Comparison of ENCODE assay signal across 8 cellular contexts in the genomic region with DNA sequence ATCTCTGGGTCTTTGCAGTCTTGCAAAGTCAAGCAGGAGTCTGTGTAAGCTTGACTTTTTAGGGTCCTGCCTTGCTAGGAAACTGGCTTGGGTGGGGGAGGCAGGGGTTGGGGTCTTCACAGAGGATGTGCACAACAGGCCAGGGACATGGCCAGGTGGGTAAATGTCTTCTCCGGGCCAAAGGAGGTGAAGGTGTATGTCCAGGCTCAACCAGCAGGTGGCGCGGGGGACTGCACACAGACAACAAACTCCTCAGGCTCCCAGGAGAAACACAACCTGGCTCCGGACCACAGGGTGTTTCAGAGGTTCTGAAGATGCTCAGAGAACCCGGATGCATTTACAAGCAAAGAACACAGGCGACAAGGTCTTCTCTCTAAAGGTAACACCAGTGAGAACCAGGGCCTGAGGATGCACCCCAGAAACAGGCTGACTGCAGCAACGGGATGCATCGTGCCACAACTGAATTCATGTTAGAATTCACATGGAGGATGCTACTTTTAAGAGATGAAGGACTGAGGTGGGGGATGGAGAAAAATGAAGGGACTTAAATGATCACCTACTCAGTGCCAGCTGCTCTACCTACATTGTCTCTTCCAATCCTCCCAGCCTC. TPM values are rescaled to one million over a fixed set of nuclear protein-coding genes. Genes with fewer than 3 reads are reported as not detected.
DNase-seq lines count a peak whose midpoint lies in the region; ATAC-seq and TF ChIP-seq lines count a peak whose summit lies in the region.

No MANE protein-coding gene starts in this region.

- H3K27ac ChIP-seq in AG04450 (ENCODE audit: low read depth, low read length), result no peak overlapping the region
- no peak overlapping the region for H3K27ac ChIP-seq in smooth muscle cell (ENCODE audit: low read depth)

- intact Hi-C loops in Right ventricle myocardium superior (cut with DNase I), result no loop called here

- H3K9me3 ChIP-seq in AG04450 (ENCODE audit: control insufficient read depth, insufficient read depth, low read length) (no peaks in the 10 kb centered on the region), smooth muscle cell (replicated peaks; ENCODE audit: low read depth) (no peaks in the 10 kb centered on the region)

- CTCF ChIA-PET in AG04450 (lab: Charles Lee), result interaction anchor here (0.6 to 2.2 kb wide), 13 partner anchors 8 to 132 kb away, joined by 3 to 20 read pairs (median 3); no protein-coding TSS in a partner anchor

- WGBS in smooth muscle cell (ENCODE audit: low lambda C conversion rate), result 69% methylated on average over 8 of the region's 8 CpGs

- H3K9ac ChIP-seq in smooth muscle cell (ENCODE audit: low read depth), result no peak overlapping the region

- no peak overlapping the region for H3K4me2 ChIP-seq in smooth muscle cell

- no peaks in the 10 kb centered on the region for H3K36me3 ChIP-seq in smooth muscle cell (ENCODE audit: low read depth)

- DNase-seq in AG04450 (ENCODE audit: low read depth, low spot score) (no peak), GM19238 (ENCODE audit: insufficient read length, low spot score) (peak; percentile 69), OCI-M1 (lab: John Stamatoyannopoulos, UW) (peak; percentile 53), Right ventricle myocardium superior (peak; percentile 73), smooth muscle cell (lab: John Stamatoyannopoulos, UW; ENCODE audit: unreplicated experiment) (no peak), SW480 (ENCODE audit: low spot score) (no peak)
- peak; percentile 37 to 47 for DNase-seq in activated T-helper 1 cell treated with anti-CD3 and anti-CD28 coated beads, Interleukin-2, amount 50 U/mL, for 16 hours (ENCODE audit: low read depth in 1 of 2, low spot score in 1 of 2)

- H4K20me1 ChIP-seq in smooth muscle cell (ENCODE audit: low read depth), result no peaks in the 10 kb centered on the region

- no peak overlapping the region for H2AFZ ChIP-seq in smooth muscle cell (ENCODE audit: low read depth)

- H3K4me1 ChIP-seq in smooth muscle cell (ENCODE audit: low read depth), result peaks cover 46% of the 10 kb centered on the region

- no peaks in the 10 kb centered on the region for H3K79me2 ChIP-seq in smooth muscle cell (ENCODE audit: low read depth)

- H3K4me3 ChIP-seq in AG04450 (ENCODE audit: low read depth, low read length) (no peak overlapping the region), smooth muscle cell (no peak overlapping the region)

- H3K27me3 ChIP-seq in AG04450 (ENCODE audit: control insufficient read depth, insufficient read depth, low read length) (peaks cover 2% of the 10 kb centered on the region), smooth muscle cell (ENCODE audit: low read depth) (no peaks in the 10 kb centered on the region)

- H3F3A ChIP-seq in smooth muscle cell (ENCODE audit: low read depth), result peaks cover 38% of the 10 kb centered on the region

- TF ChIP-seq CTCF in AG04450 (IDR thresholded peaks at IDR 0.05; ENCODE audit: low read depth, low read length) (peak; percentile 70), smooth muscle cell (IDR thresholded peaks at IDR 0.05; ENCODE audit: borderline replicate concordance, insufficient read depth, poor library complexity, severe bottlenecking) (peak; percentile 61)

- POLR2A ChIA-PET in AG04450 (lab: Yijun Ruan, JAX), result interaction anchor here (1.3 kb wide), 1 partner anchor 78 kb away, joined by 3 read pairs; no protein-coding TSS in a partner anchor

- ATAC-seq in Right ventricle myocardium superior (ENCODE audit: poor library complexity) (no peak), HG03354 (IDR thresholded peaks at IDR 0.05; ENCODE audit: poor library complexity, severe bottlenecking, unreplicated experiment) (no peak)

RNA-seq across cellular contexts. Expression of a gene that starts 56.0 kb away (rescaled TPM):
- polyA plus RNA-seq in AG04450 (2011; rRNA removed) (6.4 and 6.6 TPM in 2 replicates), smooth muscle cell (18.3 and 21.9 TPM in 2 replicates)
- polyA minus RNA-seq in AG04450 (2011; rRNA and poly(A)+ RNA removed), result 8.1 and 12.0 TPM in 2 replicates
- total RNA-seq in Right ventricle myocardium superior (16.6 TPM), smooth muscle cell (15.6 and 17.6 TPM in 2 replicates)

Comparison
In these comparisons a context has a peak if more than half of its experiments do, and no peak if none do; other contexts are left out.
1. DNase-seq: peak in GM19238 (single experiment), OCI-M1 (single experiment), activated T-helper 1 cell treated with anti-CD3 and anti-CD28 coated beads, Interleukin-2, amount 50 U/mL, for 16 hours (2 of 2) and Right ventricle myocardium superior (single experiment); none in AG04450 (single experiment), smooth muscle cell (single experiment) and SW480 (single experiment).